Comparison of ENCODE assay signal across 24 cellular contexts in the genomic region with DNA sequence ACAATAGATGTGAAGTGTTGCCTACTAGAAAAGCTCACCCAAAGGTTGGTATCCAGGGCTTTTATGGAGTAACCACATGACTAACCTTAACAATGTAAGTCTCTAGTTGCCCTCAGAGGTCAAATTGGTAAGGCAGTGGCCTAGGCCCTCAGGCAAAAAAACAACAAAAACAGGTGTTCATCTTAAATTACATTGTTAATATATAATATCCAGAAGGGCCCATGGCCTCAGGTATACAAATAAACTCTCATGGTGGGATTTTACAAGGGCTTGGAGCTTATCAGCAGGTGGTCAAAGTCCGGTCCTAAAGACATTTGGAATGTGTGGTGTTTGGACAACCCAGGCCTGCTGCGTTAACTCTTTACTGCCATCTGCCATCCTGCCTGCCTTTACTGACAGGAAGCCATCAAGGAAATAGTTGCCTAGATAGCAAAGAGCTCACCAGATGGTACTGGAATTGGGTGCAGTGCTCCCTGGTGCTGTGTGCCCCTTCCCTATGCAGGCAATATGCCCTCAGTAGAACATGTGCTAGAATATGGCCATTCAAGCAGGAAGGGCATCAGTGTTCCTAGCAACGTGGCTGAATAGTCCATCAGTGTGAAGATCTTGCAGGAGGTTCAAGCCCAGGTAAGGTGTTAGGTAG. TPM values are rescaled to one million over a fixed set of nuclear protein-coding genes. Genes with fewer than 3 reads are reported as not detected.
A peak's percentile ranks its signal among the peaks of the same experiment; 100 is the strongest.
DNase-seq lines count a peak whose midpoint lies in the region; ATAC-seq and TF ChIP-seq lines count a peak whose summit lies in the region.
"Had no signal": no experiment of that assay in that cellular context is flagged by ENCODE, and none has a peak within 500 bp of the region (broad histone marks: within the 10 kb centered on the region; RNA-seq: fewer than 3 reads in every experiment).

No MANE protein-coding gene starts in this region.

- in situ Hi-C loops in Caki2 (cut with HindIII; ENCODE audit: low pct_unique_long_range_greater_than_20kb, low sequenced_read_pairs) = no loop called here

- no peak overlapping the region for H3K27ac ChIP-seq in liver (ENCODE audit: low read depth in 1 of 2, low read length in 2 of 2)
- H3K27ac ChIP-seq: esophagus squamous epithelium, gastrocnemius medialis, right atrium auricular region, thyroid gland had no signal

- no peak for TF ChIP-seq CTCF in liver (IDR thresholded peaks at IDR 0.05; ENCODE audit: low read depth, low read length, missing input control)

- H3K4me3 ChIP-seq in H7 (ENCODE audit: insufficient read depth, low read depth, low read length) (no peak overlapping the region), liver (ENCODE audit: low read depth in 1 of 3, low read length in 3 of 3) (no peak overlapping the region)
- H3K4me3 ChIP-seq: esophagus squamous epithelium, gastrocnemius medialis, right atrium auricular region, thyroid gland had no signal

- intact Hi-C loops in activated CD4-positive, alpha-beta T cell treated with anti-CD3 and anti-CD28 coated beads for 36 hours (cut with DNase I, micrococcal nuclease) = no loop called here

- H3K36me3 ChIP-seq in H7 (replicated peaks; ENCODE audit: control insufficient read depth, insufficient read depth, low read length) (no peaks in the 10 kb centered on the region), liver (ENCODE audit: control insufficient read depth in 4 of 4, insufficient read depth in 3 of 4, low read depth in 1 of 4, low read length in 3 of 4) (no peaks in the 10 kb centered on the region)
- H3K36me3 ChIP-seq: esophagus squamous epithelium, gastrocnemius medialis, right atrium auricular region, thyroid gland had no signal

- H3K9me3 ChIP-seq in liver (ENCODE audit: control insufficient read depth in 4 of 4, low read length in 3 of 4) = no peaks in the 10 kb centered on the region
- H3K9me3 ChIP-seq: esophagus squamous epithelium, gastrocnemius medialis, right atrium auricular region, thyroid gland had no signal

- WGBS in liver = 34% methylated on average over 3 of the region's 3 CpGs

- CTCF ChIA-PET in activated CD4-positive, alpha-beta T cell treated with anti-CD3 and anti-CD28 coated beads for 36 hours (lab: Charles Lee) = interaction anchor here (0.6 to 8.8 kb wide), 4 partner anchors 59 to 271 kb away, joined by 3 to 101 read pairs (median 5); partner anchors contain the start of gene IL6

- POLR2A ChIA-PET in activated CD4-positive, alpha-beta T cell treated with anti-CD3 and anti-CD28 coated beads for 36 hours (lab: Charles Lee) = no interaction called here

- H3K27ac Mint-ChIP-seq in activated CD4-positive, alpha-beta T cell treated with anti-CD3 and anti-CD28 coated beads for 36 hours = no peak overlapping the region
- H3K27ac Mint-ChIP-seq: CD8-positive, alpha-beta T cell; stimulated activated naive CD8-positive, alpha-beta T cell treated with anti-CD3 and anti-CD28 coated beads, Interleukin-15, Interleukin-2, amounts not matched to agents 100 ng/mL and 50 ng/mL, for 24 hours; T-cell had no signal

- no peak overlapping the region for H3K4me3 Mint-ChIP-seq in activated CD4-positive, alpha-beta T cell treated with anti-CD3 and anti-CD28 coated beads for 36 hours
- H3K4me3 Mint-ChIP-seq: activated T-cell treated with anti-CD3 and anti-CD28 coated beads, Interleukin-2, amount 50 U/mL, for 4 hours; CD8-positive, alpha-beta T cell; stimulated activated naive CD8-positive, alpha-beta T cell treated with anti-CD3 and anti-CD28 coated beads, Interleukin-15, Interleukin-2, amounts not matched to agents 100 ng/mL and 50 ng/mL, for 24 hours; T-cell had no signal

- DNase-seq in Caki2 (ENCODE audit: low read depth) (peak; percentile 3), H7 (peak; percentile 18), NCI-H69 (lab: John Stamatoyannopoulos, UW) (peak; percentile 93), HK-2 (ENCODE audit: unreplicated experiment) (no peak), NCI-H2227 (lab: John Stamatoyannopoulos, UW; ENCODE audit: unreplicated experiment) (no peak), NCI-H1048 (lab: John Stamatoyannopoulos, UW) (no peak)
- DNase-seq in activated CD4-positive, alpha-beta T cell treated with anti-CD3 and anti-CD28 coated beads for 36 hours = no peak
- DNase-seq: activated CD8-positive, alpha-beta memory T cell treated with anti-CD3 and anti-CD28 coated beads for 24 hours; activated naive CD4-positive, alpha-beta T cell treated with Interleukin-2 at 50 U/mL for 16 hours; activated T-cell treated with anti-CD3 and anti-CD28 coated beads, Interleukin-2, amount 50 U/mL, for 4 hours; CD8-positive, alpha-beta T cell; esophagus squamous epithelium; gastrocnemius medialis; Karpas-422; NCI-H1092 treated with DMSO at 0.1 percent for 48 hours; SHP77; stimulated activated CD4-positive, alpha-beta T cell treated with anti-CD3 and anti-CD28 coated beads, Interleukin-12 subunit alpha, Interleukin-12 subunit beta, amount 100 ng/mL, for 4 hours; stimulated activated CD4-positive, alpha-beta T cell treated with anti-CD3 and anti-CD28 coated beads, Interleukin-4, amount 100 ng/mL, for 4 hours; T-cell; thyroid gland had no signal

- no peaks in the 10 kb centered on the region for H3K27me3 ChIP-seq in H7 (ENCODE audit: control insufficient read depth, insufficient read depth, low read length)
- no peaks in the 10 kb centered on the region for H3K27me3 ChIP-seq in liver (ENCODE audit: control insufficient read depth in 4 of 4, insufficient read depth in 4 of 4, low read length in 3 of 4)
- H3K27me3 ChIP-seq: esophagus squamous epithelium, gastrocnemius medialis, right atrium auricular region, thyroid gland had no signal

- peaks cover 3% of the 10 kb centered on the region for H3K27me3 Mint-ChIP-seq in activated CD4-positive, alpha-beta T cell treated with anti-CD3 and anti-CD28 coated beads for 36 hours

- H3K36me3 Mint-ChIP-seq in activated CD4-positive, alpha-beta T cell treated with anti-CD3 and anti-CD28 coated beads for 36 hours (ENCODE audit: low read depth) = no peaks in the 10 kb centered on the region
- H3K36me3 Mint-ChIP-seq: CD8-positive, alpha-beta T cell; T-cell had no signal

- H3K4me1 ChIP-seq in liver (ENCODE audit: control insufficient read depth in 4 of 4, insufficient read depth in 4 of 4, low read length in 3 of 4) = peaks cover 0 to 8% (median 2%) of the 10 kb centered on the region in 4 donors
- H3K4me1 ChIP-seq: right atrium auricular region, thyroid gland had no signal

- no peaks in the 10 kb centered on the region for H3K4me1 Mint-ChIP-seq in activated CD4-positive, alpha-beta T cell treated with anti-CD3 and anti-CD28 coated beads for 36 hours
- H3K4me1 Mint-ChIP-seq: T-cell had no signal

- no peak overlapping the region for H3K9ac ChIP-seq in liver (ENCODE audit: low read depth in 1 of 2, low read length in 2 of 2)

- no peak for TF ChIP-seq RAD21 in liver (IDR thresholded peaks at IDR 0.05)

- no peak for ATAC-seq in activated CD4-positive, alpha-beta T cell treated with anti-CD3 and anti-CD28 coated beads for 36 hours
- ATAC-seq: activated T-cell treated with anti-CD3 and anti-CD28 coated beads, Interleukin-2, amount 50 U/mL, for 4 hours; CD8-positive, alpha-beta T cell; gastrocnemius medialis; T-cell had no signal

- no peaks in the 10 kb centered on the region for H3K9me3 Mint-ChIP-seq in activated CD4-positive, alpha-beta T cell treated with anti-CD3 and anti-CD28 coated beads for 36 hours (ENCODE audit: low read depth)
- H3K9me3 Mint-ChIP-seq: activated T-cell treated with anti-CD3 and anti-CD28 coated beads, Interleukin-2, amount 50 U/mL, for 4 hours; CD8-positive, alpha-beta T cell; stimulated activated naive CD8-positive, alpha-beta T cell treated with anti-CD3 and anti-CD28 coated beads, Interleukin-15, Interleukin-2, amounts not matched to agents 100 ng/mL and 50 ng/mL, for 24 hours; T-cell had no signal

TF ChIP-seq in liver, 16 proteins besides CTCF, POLR2A, EP300 and RAD21:
- TF ChIP-seq SP1 (IDR thresholded peaks at IDR 0.05) (peak; percentile 58), TAF1 (conservative IDR thresholded peaks at IDR 0.05) (no peak), HNF4A (conservative IDR thresholded peaks at IDR 0.05) (peak; percentile 78), EGR1 (IDR thresholded peaks at IDR 0.05; ENCODE audit: low read depth in 2 of 2) (no peak), HNF4G (IDR thresholded peaks at IDR 0.05) (peak; percentile 53), YY1 (IDR thresholded peaks at IDR 0.05) (peak; percentile 27)
TF ChIP-seq in liver: peak in this region for 4.

RNA-seq across cellular contexts. Expression of gene TOMM7, which starts 36.2 kb away (rescaled TPM):
- 160 and 274 TPM in 2 replicates for total RNA-seq in Caki2 (2014; rRNA removed; shearing (Covaris generic); ENCODE audit: low replicate concordance)
- 437 and 485 TPM in 2 replicates for total RNA-seq in H7 (2014; rRNA removed; shearing (Covaris generic))
- total RNA-seq in liver = 10 to 100 TPM; 39.2 to 73.7 TPM
- 100 to 1,000 TPM; 200 to 271 TPM for polyA plus RNA-seq in liver
- 100 to 1,000 TPM in 1 of 2 experiments, 10 to 100 TPM in 1; 73.7 to 254 TPM for total RNA-seq in activated CD4-positive, alpha-beta T cell treated with anti-CD3 and anti-CD28 coated beads for 36 hours

RNA-seq across cellular contexts. Expression of gene IL6, which starts 59.4 kb away (rescaled TPM):
- 2.0 and 6.4 TPM in 2 replicates for total RNA-seq in Caki2 (2014; rRNA removed; shearing (Covaris generic); ENCODE audit: low replicate concordance)
- 0.22 and 0.69 TPM in 2 replicates for total RNA-seq in H7 (2014; rRNA removed; shearing (Covaris generic))
- total RNA-seq in liver = not detected
- polyA plus RNA-seq in liver = under 1 TPM in 1 of 2 donors, not detected in 1; 0.17 TPM
- 1 to 10 TPM; 1.6 to 4.5 TPM for total RNA-seq in activated CD4-positive, alpha-beta T cell treated with anti-CD3 and anti-CD28 coated beads for 36 hours
- total RNA-seq: OCI-LY7 had no signal

Comparison
In these comparisons a context has a peak if more than half of its experiments do, and no peak if none do; other contexts are left out.
1. DNase-seq: peak in Caki2 (single experiment), H7 (single experiment) and NCI-H69 (single experiment); none in HK-2 (single experiment), NCI-H2227 (single experiment), NCI-H1048 (single experiment) and activated CD4-positive, alpha-beta T cell treated with anti-CD3 and anti-CD28 coated beads for 36 hours (single experiment).